1 cellular context compared by ENCODE assay signal in the genomic region with DNA sequence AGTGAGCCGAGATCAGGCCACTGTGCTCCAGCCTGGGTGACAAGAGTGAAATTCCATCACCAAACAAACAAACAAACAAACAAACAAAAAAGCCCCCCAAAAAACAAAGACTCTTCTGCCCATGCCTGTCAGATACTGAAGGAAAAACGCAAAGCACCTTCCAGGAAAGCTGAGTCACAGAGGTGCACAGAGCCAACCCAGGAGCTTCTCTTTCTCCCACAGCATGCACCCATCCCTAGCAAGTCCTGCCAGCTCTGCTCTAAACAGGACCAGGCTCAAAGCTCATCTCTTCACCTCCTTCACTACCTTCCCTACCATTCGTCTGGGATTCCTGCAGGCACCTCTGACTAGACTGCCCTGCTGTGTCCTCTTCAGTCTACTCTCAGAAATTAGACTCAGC.
TF ChIP-seq lines count a peak whose summit lies in the region.

No MANE protein-coding gene starts in this region.

TF ChIP-seq in K562, 482 proteins besides CTCF, POLR2A, EP300 and RAD21 (continued from another document):
- TF ChIP-seq JUND (IDR thresholded peaks at IDR 0.05; ENCODE audit: borderline replicate concordance, low read depth, low read length) (0 out of 2 replicates have a peak, but pooled peaks have one; percentile 36), JUND (tag; IDR thresholded peaks at IDR 0.05; ENCODE audit: borderline replicate concordance, low read depth, low read length) (no peak; the same call in 2 of the 3 replicates), SAP30 (IDR thresholded peaks at IDR 0.05; ENCODE audit: borderline replicate concordance, insufficient read depth, low read depth, low read length, poor library complexity, severe bottlenecking) (no peak), MTA2 (IDR thresholded peaks at IDR 0.05; ENCODE audit: low read depth) (0 out of 2 replicates have a peak, but pooled peaks have one; percentile 12), DPF2 (IDR thresholded peaks at IDR 0.05) (peak; percentile 49; the same call in 1 of the 2 replicates), SREBF2 (CRISPR knock-in tag; IDR thresholded peaks at IDR 0.05) (no peak)
